9 cellular contexts compared by ENCODE assay signal in genomic region chr6:40999498-41000070, GRCh38. TPM values are rescaled to one million over a fixed set of nuclear protein-coding genes. Genes with fewer than 3 reads are reported as not detected.
DNase-seq lines count a peak whose midpoint lies in the region; ATAC-seq and TF ChIP-seq lines count a peak whose summit lies in the region.
"Had no signal": no experiment of that assay in that cellular context is flagged by ENCODE, and none has a peak within 500 bp of the region (broad histone marks: within the 10 kb centered on the region; RNA-seq: fewer than 3 reads in every experiment).

No MANE protein-coding gene starts in this region.

- H3K27me3 Mint-ChIP-seq in CD4-positive, alpha-beta memory T cell, result peaks cover 17 to 28% of the 10 kb centered on the region in 2 donors

- no peak overlapping the region for H3K27ac Mint-ChIP-seq in CD4-positive, alpha-beta memory T cell

- in situ Hi-C loops in GM23248 (cut with MboI) (no loop called here), SK-MEL-5 (cut with HindIII; ENCODE audit: low pct_unique_long_range_greater_than_20kb, low sequenced_read_pairs) (no loop called here)

- H3K9ac ChIP-seq in GM23248, result no peak overlapping the region

- no peaks in the 10 kb centered on the region for H3K4me1 Mint-ChIP-seq in CD4-positive, alpha-beta memory T cell
- H3K4me1 Mint-ChIP-seq: IgD-negative memory B cell had no signal

- peak overlapping the region; percentile 12; the same call in 1 of the 2 replicates for H3K27ac ChIP-seq in C4-2B
- no peak overlapping the region for H3K27ac ChIP-seq in GM23248
- H3K27ac ChIP-seq in psoas muscle, result no peak overlapping the region
- no peak overlapping the region for H3K27ac ChIP-seq in CD4-positive, alpha-beta memory T cell (ENCODE audit: low read depth, low read length)

- H3K36me3 ChIP-seq in GM23248 (ENCODE audit: low read depth) (no peaks in the 10 kb centered on the region), psoas muscle (ENCODE audit: insufficient read depth in 1 of 2, low read depth in 1 of 2) (no peaks in the 10 kb centered on the region)
- H3K36me3 ChIP-seq in CD4-positive, alpha-beta memory T cell (ENCODE audit: insufficient read depth, low read length), result no peaks in the 10 kb centered on the region

- no peak overlapping the region for H3K4me3 Mint-ChIP-seq in CD4-positive, alpha-beta memory T cell
- H3K4me3 Mint-ChIP-seq: IgD-negative memory B cell had no signal

- no peak overlapping the region for H2AFZ ChIP-seq in GM23248

- no peaks in the 10 kb centered on the region for H3K9me3 ChIP-seq in GM23248 (ENCODE audit: low read depth)
- H3K9me3 ChIP-seq in psoas muscle, result no peaks in the 10 kb centered on the region
- no peaks in the 10 kb centered on the region for H3K9me3 ChIP-seq in CD4-positive, alpha-beta memory T cell (ENCODE audit: control insufficient read depth in 1 of 2, low read length in 2 of 2)

- H3K27me3 ChIP-seq in GM23248 (replicated peaks; ENCODE audit: insufficient read depth), result peaks cover 2% of the 10 kb centered on the region; the same call in 1 of the 2 replicates
- H3K27me3 ChIP-seq in psoas muscle (ENCODE audit: insufficient read depth in 3 of 3, low read length in 2 of 3), result no peaks in the 10 kb centered on the region
- H3K27me3 ChIP-seq in CD4-positive, alpha-beta memory T cell (ENCODE audit: insufficient read depth, low read length), result no peaks in the 10 kb centered on the region

- ATAC-seq in psoas muscle (peak; percentile 39 to 70 (median 48)), GM21515 (IDR thresholded peaks at IDR 0.05; ENCODE audit: unreplicated experiment) (no peak)

- CTCF ChIA-PET in CD4-positive, alpha-beta memory T cell (lab: Charles Lee; ENCODE audit: partially characterized antibody), result interaction anchor here (2.0 to 7.1 kb wide), 3 partner anchors 9 to 27 kb away, joined by 8 to 41 read pairs (median 12); no protein-coding TSS in a partner anchor

- peaks cover 8% of the 10 kb centered on the region; the same call in 1 of the 2 replicates for H3F3A ChIP-seq in GM23248 (ENCODE audit: insufficient read depth)

- peak; percentile 33 for TF ChIP-seq CTCF in C4-2B (conservative IDR thresholded peaks at IDR 0.05)
- peak; percentile 43 for TF ChIP-seq CTCF in foreskin fibroblast (IDR thresholded peaks at IDR 0.05; ENCODE audit: low read depth, low read length)
- peak; percentile 21 for TF ChIP-seq CTCF in psoas muscle (IDR thresholded peaks at IDR 0.05)

- POLR2A ChIA-PET in CD4-positive, alpha-beta memory T cell (lab: Charles Lee; ENCODE audit: partially characterized antibody), result no interaction called here

- H3K9me2 ChIP-seq in GM23248 (ENCODE audit: insufficient read depth), result no peaks in the 10 kb centered on the region

- H3K9me3 Mint-ChIP-seq in CD4-positive, alpha-beta memory T cell, result no peaks in the 10 kb centered on the region
- H3K9me3 Mint-ChIP-seq: IgD-negative memory B cell had no signal

- H3K4me3 ChIP-seq in GM23248, result no peak overlapping the region
- no peak overlapping the region for H3K4me3 ChIP-seq in foreskin fibroblast (ENCODE audit: low read depth in 1 of 2, low read length in 2 of 2)
- H3K4me3 ChIP-seq in psoas muscle, result no peak overlapping the region
- no peak overlapping the region for H3K4me3 ChIP-seq in CD4-positive, alpha-beta memory T cell (ENCODE audit: low read length in 2 of 2)

- no peak overlapping the region for H3K4me2 ChIP-seq in GM23248 (ENCODE audit: unreplicated experiment)

- DNase-seq in GM23248, result peak; percentile 58
- peak; percentile 72 for DNase-seq in SK-MEL-5 (ENCODE audit: low read depth, low spot score)
- DNase-seq in foreskin fibroblast, result peak in 1 of 2 donors; percentile 32
- DNase-seq in psoas muscle, result peak; percentile 49 to 72
- DNase-seq in CD4-positive, alpha-beta memory T cell, result no peak
- no peak for DNase-seq in effector CD4-positive, alpha-beta T cell

- no peaks in the 10 kb centered on the region for H3K79me2 ChIP-seq in GM23248 (ENCODE audit: insufficient read depth)

- H4K20me1 ChIP-seq in GM23248 (ENCODE audit: insufficient read depth), result no peaks in the 10 kb centered on the region

- H3K4me1 ChIP-seq in GM23248 (ENCODE audit: insufficient read depth) (peaks cover 10% of the 10 kb centered on the region), psoas muscle (peaks cover 33% of the 10 kb centered on the region)
- no peaks in the 10 kb centered on the region for H3K4me1 ChIP-seq in CD4-positive, alpha-beta memory T cell (ENCODE audit: insufficient read depth, low read length)

- no peaks in the 10 kb centered on the region for H3K36me3 Mint-ChIP-seq in CD4-positive, alpha-beta memory T cell
- H3K36me3 Mint-ChIP-seq: IgD-negative memory B cell had no signal

- WGBS in GM23248 (ENCODE audit: low coverage in 1 of 2, low lambda C conversion rate in 2 of 2, missing lambda C conversion rate in 2 of 2), 2 experiments, result 60 to 63% methylated on average over 5 of the region's 5 CpGs
- WGBS in psoas muscle, 3 donors, result 64 to 72% (median 69%) methylated on average over 5 of the region's 5 CpGs

- intact Hi-C loops in psoas muscle (cut with DNase I), result loop anchor here in 1 of 2 donors (10.0 kb wide), 1 partner anchor 65 kb away; no protein-coding TSS in a partner anchor
- intact Hi-C loops in CD4-positive, alpha-beta memory T cell (cut with micrococcal nuclease), result no loop called here

RNA-seq across cellular contexts. Expression of gene UNC5CL, which starts 39.4 kb away (rescaled TPM):
- not detected in 2 replicates for total RNA-seq in GM23248 (2014; rRNA removed; shearing (Covaris generic))
- polyA plus RNA-seq in GM23248 (2016; fragmentation: Nextera tagmentation; extraction: Ambion mirVana), result not detected in 2 replicates
- total RNA-seq in SK-MEL-5 (2014; rRNA removed; shearing (Covaris generic)), result 0.08 and 0.16 TPM in 2 replicates
- 0.23 TPM in 1 of 2 replicates, not detected in the other for polyA plus RNA-seq in SK-MEL-5 (2015; cell fraction: cytosol; rRNA removed)
- 0.95 and 2.4 TPM in 2 replicates for polyA plus RNA-seq in SK-MEL-5 (2015; cell fraction: nucleus; rRNA removed)
- under 1 TPM; 0.14 to 0.43 (median 0.28) TPM for total RNA-seq in psoas muscle
- polyA plus RNA-seq in psoas muscle, result under 1 TPM; 0.18 to 0.90 (median 0.33) TPM
- total RNA-seq in CD4-positive, alpha-beta memory T cell, result 1 to 10 TPM; 6.2 to 6.4 TPM
- polyA plus RNA-seq in CD4-positive, alpha-beta memory T cell, result under 1 TPM; 0.13 to 0.69 TPM

RNA-seq across cellular contexts. Expression of gene TSPO2, which starts 42.7 kb away (rescaled TPM):
- not detected in 2 replicates for total RNA-seq in GM23248 (2014; rRNA removed; shearing (Covaris generic))
- polyA plus RNA-seq in GM23248 (2016; fragmentation: Nextera tagmentation; extraction: Ambion mirVana) (not detected in 2 replicates), psoas muscle (not detected)
- total RNA-seq in SK-MEL-5 (2014; rRNA removed; shearing (Covaris generic)), result not detected in 2 replicates
- polyA plus RNA-seq in SK-MEL-5 (2015; cell fraction: cytosol; rRNA removed), result not detected in 2 replicates
- not detected in 2 replicates for polyA plus RNA-seq in SK-MEL-5 (2015; cell fraction: nucleus; rRNA removed)
- total RNA-seq in psoas muscle, result under 1 TPM in 1 of 4 donors, not detected in 3; 0.27 TPM
- total RNA-seq in CD4-positive, alpha-beta memory T cell, result not detected
- polyA plus RNA-seq in CD4-positive, alpha-beta memory T cell, result not detected
- polyA plus RNA-seq: IgD-negative memory B cell had no signal

RNA-seq across cellular contexts. Expression of gene APOBEC2, which starts 53.4 kb away (rescaled TPM):
- not detected in 2 replicates for total RNA-seq in GM23248 (2014; rRNA removed; shearing (Covaris generic))
- polyA plus RNA-seq in GM23248 (2016; fragmentation: Nextera tagmentation; extraction: Ambion mirVana) (not detected in 2 replicates), psoas muscle (100 to 1,000 TPM in 1 of 3 donors, 10 to 100 TPM in 2; 16.4 to 141 (median 80.7) TPM)
- total RNA-seq in SK-MEL-5 (2014; rRNA removed; shearing (Covaris generic)), result not detected in 2 replicates
- polyA plus RNA-seq in SK-MEL-5 (2015; cell fraction: cytosol; rRNA removed), result not detected in 2 replicates
- polyA plus RNA-seq in SK-MEL-5 (2015; cell fraction: nucleus; rRNA removed), result not detected in 2 replicates
- 100 to 1,000 TPM; 135 to 511 (median 272) TPM for total RNA-seq in psoas muscle
- not detected for total RNA-seq in CD4-positive, alpha-beta memory T cell
- polyA plus RNA-seq in CD4-positive, alpha-beta memory T cell, result under 1 TPM; 0.44 to 0.91 TPM

Comparison
In these comparisons a context has a peak if more than half of its experiments do, and no peak if none do; other contexts are left out.
1. DNase-seq: peak in GM23248 (single experiment), SK-MEL-5 (single experiment) and psoas muscle (2 of 2); none in CD4-positive, alpha-beta memory T cell (0 of 5) and effector CD4-positive, alpha-beta T cell (single experiment).
2. RNA of gene APOBEC2, which starts 53.4 kb away (total RNA-seq): 135 to 511 TPM in psoas muscle; not detected in GM23248, not detected in SK-MEL-5 and not detected in CD4-positive, alpha-beta memory T cell; every median in the first group is over 100 times any median in the second.
3. Peak in every context shown above with its lines, with median percentiles within 50 percentile points of each other: CTCF ChIP-seq.